In the genomic region with DNA sequence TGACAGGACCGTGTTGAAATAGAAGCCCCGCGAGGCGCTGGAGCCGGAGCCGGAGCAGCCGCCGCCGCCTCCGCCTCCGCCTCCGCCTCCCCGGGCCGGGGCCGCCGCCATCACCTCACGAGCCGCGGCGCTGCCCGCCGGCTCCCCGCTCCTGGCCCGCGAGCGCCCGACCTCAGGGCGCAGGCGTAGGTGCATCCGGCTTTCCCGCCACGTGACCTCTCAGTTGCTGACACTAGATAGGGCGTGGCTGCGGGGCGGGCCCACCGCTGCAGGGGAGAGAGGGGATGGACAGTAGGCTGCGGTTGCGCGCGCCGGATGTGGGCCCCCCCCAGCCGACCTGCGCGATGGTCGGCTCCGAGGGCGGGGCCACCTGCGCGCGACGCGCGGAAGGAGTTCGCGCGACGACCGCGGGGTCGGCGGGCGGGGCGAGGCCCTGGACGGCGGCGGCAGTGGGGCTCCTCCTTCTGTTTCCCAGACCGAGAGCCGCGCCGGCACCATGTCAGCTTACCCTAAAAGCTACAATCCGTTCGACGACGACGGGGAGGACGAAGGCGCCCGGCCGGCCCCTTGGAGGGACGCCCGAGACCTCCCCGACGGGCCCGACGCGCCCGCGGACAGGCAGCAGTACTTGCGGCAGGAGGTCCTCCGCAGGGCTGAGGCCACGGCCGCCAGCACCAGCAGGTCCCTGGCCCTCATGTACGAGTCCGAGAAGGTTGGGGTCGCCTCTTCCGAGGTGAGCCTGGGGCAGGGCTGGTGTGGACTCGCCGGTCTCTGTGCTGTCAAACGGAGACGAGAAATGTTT, we compare ENCODE assay signal across 8 cellular contexts. TPM values are rescaled to one million over a fixed set of nuclear protein-coding genes. Genes with fewer than 3 reads are reported as not detected.
DNase-seq lines count a peak whose midpoint lies in the region; ATAC-seq and TF ChIP-seq lines count a peak whose summit lies in the region.

A gene (minus strand): TSS at position 197 of the 802 bp plus-strand sequence. CDS start 86 bp downstream, at position 111.
A gene (plus strand): TSS at position 393 of the 802 bp plus-strand sequence. CDS start 104 bp downstream, at position 497.

- peak within 1 kb of the TSS; percentile 83 for H3K27ac Mint-ChIP-seq in T-helper 1 cell treated with Interleukin-12 subunit alpha and Interleukin-12 subunit beta and Interleukin-4 antibody, amounts not matched to agents 30 μg/mL and 1 μg/mL, for 36 hours

- H3K27ac ChIP-seq in upper lobe of left lung: peak within 1 kb of the TSS; percentile 89 to 97 (median 92)

- peak in 1 of 4 donors; percentile 49 for TF ChIP-seq EP300 in upper lobe of left lung (IDR thresholded peaks at IDR 0.05)

- H3K36me3 Mint-ChIP-seq in T-helper 1 cell treated with Interleukin-12 subunit alpha and Interleukin-12 subunit beta and Interleukin-4 antibody, amounts not matched to agents 30 μg/mL and 1 μg/mL, for 36 hours (ENCODE audit: low read depth): peaks cover 11% of the 10 kb centered on the region

- H3K4me1 Mint-ChIP-seq in T-helper 1 cell treated with Interleukin-12 subunit alpha and Interleukin-12 subunit beta and Interleukin-4 antibody, amounts not matched to agents 30 μg/mL and 1 μg/mL, for 36 hours (ENCODE audit: low read depth): peaks cover 38% of the 10 kb centered on the region

- WGBS in upper lobe of left lung, 2 donors: 0 to 1% methylated on average over 25 to 47 of the region's 100 CpGs

- DNase-seq in NCI-H1694 (lab: John Stamatoyannopoulos, UW) (peak; percentile 79), amniotic stem cell (lab: John Stamatoyannopoulos, UW) (peak; percentile 95), left cardiac atrium (peak; percentile 99), posterior vena cava (ENCODE audit: low spot score) (peak; percentile 100), upper lobe of left lung (peak; percentile 100)

- peak; percentile 95 for TF ChIP-seq POLR2A in GM15510 (IDR thresholded peaks at IDR 0.05; ENCODE audit: borderline replicate concordance, extremely low read depth, insufficient read length)
- peak in 3 of 4 donors; percentile 88 to 94 (median 90) for TF ChIP-seq POLR2A in upper lobe of left lung (IDR thresholded peaks at IDR 0.05)

- H3K27me3 ChIP-seq in upper lobe of left lung: no peaks in the 10 kb centered on the region

- peaks cover 26 to 68% (median 42%) of the 10 kb centered on the region in 4 donors for H3K4me1 ChIP-seq in upper lobe of left lung

- intact Hi-C loops in left cardiac atrium (cut with DNase I): no loop called here
- intact Hi-C loops in posterior vena cava (cut with DNase I): no loop called here

- H3K27me3 Mint-ChIP-seq in T-helper 1 cell treated with Interleukin-12 subunit alpha and Interleukin-12 subunit beta and Interleukin-4 antibody, amounts not matched to agents 30 μg/mL and 1 μg/mL, for 36 hours (ENCODE audit: low read depth): no peaks in the 10 kb centered on the region

- H3K9me3 ChIP-seq in upper lobe of left lung: no peaks in the 10 kb centered on the region

- peak within 1 kb of the TSS; percentile 86 for H3K4me3 Mint-ChIP-seq in T-helper 1 cell treated with Interleukin-12 subunit alpha and Interleukin-12 subunit beta and Interleukin-4 antibody, amounts not matched to agents 30 μg/mL and 1 μg/mL, for 36 hours

- ATAC-seq in HG02884 (IDR thresholded peaks at IDR 0.05; ENCODE audit: unreplicated experiment): peak; percentile 96
- peak; percentile 96 to 98 for ATAC-seq in left cardiac atrium
- ATAC-seq in upper lobe of left lung (ENCODE audit: low FRiP score in 2 of 2): peak; percentile 98 to 99

- no peaks in the 10 kb centered on the region for H3K9me3 Mint-ChIP-seq in T-helper 1 cell treated with Interleukin-12 subunit alpha and Interleukin-12 subunit beta and Interleukin-4 antibody, amounts not matched to agents 30 μg/mL and 1 μg/mL, for 36 hours

- H3K4me3 ChIP-seq in upper lobe of left lung: peak within 1 kb of the TSS; percentile 70 to 90 (median 86)

- TF ChIP-seq CTCF in upper lobe of left lung (IDR thresholded peaks at IDR 0.05): peak in 4 of 6 experiments; percentile 49 to 81 (median 68)

- peaks cover 0 to 6% (median 0%) of the 10 kb centered on the region in 4 donors for H3K36me3 ChIP-seq in upper lobe of left lung

RNA-seq across cellular contexts. Expression of the first gene that starts in this region (rescaled TPM):
- total RNA-seq in left cardiac atrium (10 to 100 TPM; 52.6 to 57.5 TPM), posterior vena cava (10 to 100 TPM; 83.9 to 97.9 TPM), upper lobe of left lung (100 to 1,000 TPM in 2 of 6 donors, 10 to 100 TPM in 4; 68.6 to 251 (median 89.5) TPM)

RNA-seq across cellular contexts. Expression of the second gene that starts in this region (rescaled TPM):
- total RNA-seq in left cardiac atrium: 10 to 100 TPM; 25.4 to 27.9 TPM
- total RNA-seq in posterior vena cava: 10 to 100 TPM; 22.9 to 25.5 TPM
- 10 to 100 TPM; 10.2 to 28.3 (median 19.8) TPM for total RNA-seq in upper lobe of left lung

Comparison
In these comparisons a context has a peak if more than half of its experiments do, and no peak if none do; other contexts are left out.
1. Peak in every context shown above with its lines: DNase-seq, ATAC-seq, H3K4me3 ChIP-seq and H3K27ac ChIP-seq.